In the genomic region with DNA sequence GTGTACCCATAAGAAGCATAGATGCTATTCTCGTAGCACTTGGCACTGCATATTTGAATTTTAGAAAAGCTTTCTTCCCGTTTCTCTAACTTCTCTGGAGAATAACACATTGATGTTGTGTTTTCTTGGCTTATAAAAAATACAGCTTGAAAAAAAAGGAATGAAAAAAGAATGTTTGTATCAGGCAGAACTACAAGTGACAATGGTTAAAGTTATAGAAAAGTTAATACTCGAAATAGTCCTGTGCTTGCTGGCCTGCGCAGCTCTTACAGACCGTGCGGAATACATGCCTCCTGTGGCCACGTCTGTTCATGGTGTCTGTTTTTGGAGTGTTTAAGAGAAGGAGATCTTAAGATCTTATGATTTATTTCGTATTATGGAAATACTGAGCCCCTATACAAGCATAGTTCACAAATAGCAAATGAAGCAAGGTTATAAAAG, we compare ENCODE assay signal across 8 cellular contexts. TPM values are rescaled to one million over a fixed set of nuclear protein-coding genes. Genes with fewer than 3 reads are reported as not detected.
A peak's percentile ranks its signal among the peaks of the same experiment; 100 is the strongest.
DNase-seq lines count a peak whose midpoint lies in the region; ATAC-seq and TF ChIP-seq lines count a peak whose summit lies in the region.

No MANE protein-coding gene starts in this region.

- H3K9me2 ChIP-seq in hepatocyte (replicated peaks; ENCODE audit: insufficient read depth) = no peaks in the 10 kb centered on the region

- peak overlapping the region; percentile 73 for H3K4me3 ChIP-seq in hepatocyte
- peak overlapping the region; percentile 77 for H3K4me3 ChIP-seq in smooth muscle cell

- no peak overlapping the region for H3K27ac Mint-ChIP-seq in activated CD8-positive, alpha-beta T cell treated with anti-CD3 and anti-CD28 coated beads, Interleukin-2, amount 10 ng/mL, durations not matched to agents 7 days and 5 days

- peak overlapping the region; percentile 75 for H3K4me2 ChIP-seq in hepatocyte
- peak overlapping the region; percentile 95 for H3K4me2 ChIP-seq in smooth muscle cell

- H3K27ac ChIP-seq in hepatocyte (peak overlapping the region; percentile 78), smooth muscle cell (ENCODE audit: low read depth) (no peak overlapping the region)

- H3K4me3 Mint-ChIP-seq in activated CD8-positive, alpha-beta T cell treated with anti-CD3 and anti-CD28 coated beads, Interleukin-2, amount 10 ng/mL, durations not matched to agents 7 days and 5 days = peak overlapping the region; percentile 82

- H3K9ac ChIP-seq in smooth muscle cell (ENCODE audit: low read depth) = peak overlapping the region; percentile 45

- H3K79me2 ChIP-seq in hepatocyte = peaks cover 7% of the 10 kb centered on the region
- H3K79me2 ChIP-seq in smooth muscle cell (ENCODE audit: low read depth) = no peaks in the 10 kb centered on the region

- H2AFZ ChIP-seq in hepatocyte = peak overlapping the region; percentile 90
- H2AFZ ChIP-seq in smooth muscle cell (ENCODE audit: low read depth) = peak overlapping the region; percentile 99

- H3K27me3 ChIP-seq in hepatocyte = peaks cover 5% of the 10 kb centered on the region
- peaks cover 6% of the 10 kb centered on the region for H3K27me3 ChIP-seq in smooth muscle cell (ENCODE audit: low read depth)

- WGBS in hepatocyte (ENCODE audit: low lambda C conversion rate, missing lambda C conversion rate) = 72% methylated on average over 8 of the region's 8 CpGs
- WGBS in smooth muscle cell (ENCODE audit: low lambda C conversion rate) = 70% methylated on average over 8 of the region's 8 CpGs

- peak; percentile 40 for ATAC-seq in GM18517 (IDR thresholded peaks at IDR 0.05; ENCODE audit: unreplicated experiment)
- ATAC-seq in HG02981 (IDR thresholded peaks at IDR 0.05; ENCODE audit: unreplicated experiment) = peak; percentile 15
- no peak for ATAC-seq in activated CD8-positive, alpha-beta T cell treated with anti-CD3 and anti-CD28 coated beads, Interleukin-2, amount 10 ng/mL, durations not matched to agents 7 days and 5 days

- no peaks in the 10 kb centered on the region for H3K27me3 Mint-ChIP-seq in activated CD8-positive, alpha-beta T cell treated with anti-CD3 and anti-CD28 coated beads, Interleukin-2, amount 10 ng/mL, durations not matched to agents 7 days and 5 days (ENCODE audit: low read depth)

- no peaks in the 10 kb centered on the region for H3K9me3 Mint-ChIP-seq in activated CD8-positive, alpha-beta T cell treated with anti-CD3 and anti-CD28 coated beads, Interleukin-2, amount 10 ng/mL, durations not matched to agents 7 days and 5 days (ENCODE audit: insufficient read depth)

- CTCF ChIA-PET in activated CD8-positive, alpha-beta T cell treated with anti-CD3 and anti-CD28 coated beads, Interleukin-2, amount 10 ng/mL, durations not matched to agents 7 days and 5 days (lab: Charles Lee) = interaction anchor here (0.9 to 1.8 kb wide), 3 partner anchors 9 to 44 kb away, joined by 3 to 6 read pairs (median 3); partner anchors contain the start of gene NUP35

- no peaks in the 10 kb centered on the region for H4K20me1 ChIP-seq in hepatocyte (ENCODE audit: insufficient read depth, poor library complexity, severe bottlenecking)
- H4K20me1 ChIP-seq in smooth muscle cell (ENCODE audit: low read depth) = no peaks in the 10 kb centered on the region

- no peak for DNase-seq in activated CD8-positive, alpha-beta T cell treated with anti-CD3 and anti-CD28 coated beads, Interleukin-2, amount 10 ng/mL, durations not matched to agents 7 days and 5 days
- no peak for DNase-seq in hepatocyte (ENCODE audit: low spot score)
- DNase-seq in smooth muscle cell (lab: John Stamatoyannopoulos, UW; ENCODE audit: unreplicated experiment) = no peak
- DNase-seq in DMS79 (lab: John Stamatoyannopoulos, UW) = no peak
- DNase-seq in SKM-1 (lab: John Stamatoyannopoulos, UW; ENCODE audit: unreplicated experiment) = no peak
- no peak for DNase-seq in globus pallidus (ENCODE audit: low spot score)

- H3F3A ChIP-seq in smooth muscle cell (ENCODE audit: low read depth) = no peaks in the 10 kb centered on the region

- no peaks in the 10 kb centered on the region for H3K9me3 ChIP-seq in hepatocyte (ENCODE audit: low read depth)
- no peaks in the 10 kb centered on the region for H3K9me3 ChIP-seq in smooth muscle cell (replicated peaks; ENCODE audit: low read depth)

- peaks cover 11% of the 10 kb centered on the region for H3K4me1 Mint-ChIP-seq in activated CD8-positive, alpha-beta T cell treated with anti-CD3 and anti-CD28 coated beads, Interleukin-2, amount 10 ng/mL, durations not matched to agents 7 days and 5 days (ENCODE audit: low read depth)

- TF ChIP-seq CTCF in hepatocyte (IDR thresholded peaks at IDR 0.05; ENCODE audit: poor library complexity) (no peak), smooth muscle cell (IDR thresholded peaks at IDR 0.05; ENCODE audit: borderline replicate concordance, insufficient read depth, poor library complexity, severe bottlenecking) (no peak)

- H3K36me3 Mint-ChIP-seq in activated CD8-positive, alpha-beta T cell treated with anti-CD3 and anti-CD28 coated beads, Interleukin-2, amount 10 ng/mL, durations not matched to agents 7 days and 5 days (ENCODE audit: low read depth) = no peaks in the 10 kb centered on the region

- POLR2A ChIA-PET in activated CD8-positive, alpha-beta T cell treated with anti-CD3 and anti-CD28 coated beads, Interleukin-2, amount 10 ng/mL, durations not matched to agents 7 days and 5 days (lab: Charles Lee) = no interaction called here

- H3K36me3 ChIP-seq in hepatocyte (replicated peaks; ENCODE audit: insufficient read depth, low read depth) = no peaks in the 10 kb centered on the region
- no peaks in the 10 kb centered on the region for H3K36me3 ChIP-seq in smooth muscle cell (ENCODE audit: low read depth)

- H3K4me1 ChIP-seq in hepatocyte (ENCODE audit: insufficient read depth) (peaks cover 5% of the 10 kb centered on the region), smooth muscle cell (ENCODE audit: low read depth) (peaks cover 3% of the 10 kb centered on the region)

RNA-seq across cellular contexts. Expression of gene DUSP19, which starts 0.8 kb away (rescaled TPM):
- total RNA-seq in activated CD8-positive, alpha-beta T cell treated with anti-CD3 and anti-CD28 coated beads, Interleukin-2, amount 10 ng/mL, durations not matched to agents 7 days and 5 days = under 1 TPM; 0.39 to 0.68 TPM
- total RNA-seq in hepatocyte = 3.3 and 4.7 TPM in 2 replicates
- polyA plus RNA-seq in hepatocyte = 1.1 and 1.2 TPM in 2 replicates
- 1.2 and 1.3 TPM in 2 replicates for total RNA-seq in smooth muscle cell
- polyA plus RNA-seq in smooth muscle cell = 0.47 and 0.70 TPM in 2 replicates

RNA-seq across cellular contexts. Expression of gene NCKAP1, which starts 41.1 kb away (rescaled TPM):
- total RNA-seq in activated CD8-positive, alpha-beta T cell treated with anti-CD3 and anti-CD28 coated beads, Interleukin-2, amount 10 ng/mL, durations not matched to agents 7 days and 5 days = under 1 TPM; 0.50 to 0.52 TPM
- total RNA-seq in hepatocyte = 163 and 216 TPM in 2 replicates
- 54.5 and 56.7 TPM in 2 replicates for polyA plus RNA-seq in hepatocyte
- total RNA-seq in smooth muscle cell = 209 and 210 TPM in 2 replicates
- polyA plus RNA-seq in smooth muscle cell = 54.2 and 60.4 TPM in 2 replicates

RNA-seq across cellular contexts. Expression of gene NUP35, which starts 44.9 kb away (rescaled TPM):
- total RNA-seq in activated CD8-positive, alpha-beta T cell treated with anti-CD3 and anti-CD28 coated beads, Interleukin-2, amount 10 ng/mL, durations not matched to agents 7 days and 5 days = 10 to 100 TPM; 18.8 to 21.3 TPM
- total RNA-seq in hepatocyte (20.0 and 22.6 TPM in 2 replicates), smooth muscle cell (14.1 and 17.0 TPM in 2 replicates)
- polyA plus RNA-seq in hepatocyte (14.4 and 15.7 TPM in 2 replicates), smooth muscle cell (3.5 and 6.6 TPM in 2 replicates)

Comparison
In these comparisons a context has a peak if more than half of its experiments do, and no peak if none do; other contexts are left out.
1. RNA of gene NCKAP1, which starts 41.1 kb away (total RNA-seq): 163 to 216 TPM in hepatocyte and 209 to 210 TPM in smooth muscle cell; 0.50 to 0.52 TPM in activated CD8-positive, alpha-beta T cell treated with anti-CD3 and anti-CD28 coated beads, Interleukin-2, amount 10 ng/mL, durations not matched to agents 7 days and 5 days; every median in the first group is over 100 times any median in the second.